In genomic region chr2:69306897-69307695, GRCh38 we compare ENCODE assay signal across 8 cellular contexts.
DNase-seq lines count a peak whose midpoint lies in the region; ATAC-seq lines count a peak whose summit lies in the region.

No MANE protein-coding gene starts in this region.

- peaks cover 21 to 44% of the 10 kb centered on the region in 2 donors for H3K27me3 Mint-ChIP-seq in effector memory CD8-positive, alpha-beta T cell

- H3K9me3 Mint-ChIP-seq in effector memory CD8-positive, alpha-beta T cell, result peaks cover 0 to 3% of the 10 kb centered on the region in 2 donors

- DNase-seq in AG20443 (ENCODE audit: low spot score) (peak; percentile 91), GM19240 (ENCODE audit: insufficient read length, low spot score) (peak; percentile 56), NCI-H748 treated with DMSO at 0.1 percent for 48 hours (lab: John Stamatoyannopoulos, UW) (peak; percentile 72), medulla oblongata (ENCODE audit: extremely low spot score) (peak; percentile 86)
- peak; percentile 89 for DNase-seq in activated CD8-positive, alpha-beta memory T cell treated with anti-CD3 and anti-CD28 coated beads for 24 hours
- DNase-seq in effector memory CD8-positive, alpha-beta T cell, result peak; percentile 43 to 62 (median 47)
- DNase-seq in stimulated activated CD4-positive, alpha-beta T cell treated with anti-CD3 and anti-CD28 coated beads, TNF-alpha, amount 100 ng/mL, for 24 hours (ENCODE audit: low read depth in 3 of 3), result peak; percentile 16 to 72 (median 42)

- peak; percentile 79 for ATAC-seq in HG03439 (IDR thresholded peaks at IDR 0.05; ENCODE audit: unreplicated experiment)
- peak; percentile 87 for ATAC-seq in effector memory CD8-positive, alpha-beta T cell (replicated peaks)

- H3K27ac Mint-ChIP-seq in effector memory CD8-positive, alpha-beta T cell, result no peak overlapping the region

- H3K36me3 Mint-ChIP-seq in effector memory CD8-positive, alpha-beta T cell (ENCODE audit: insufficient read depth), result no peaks in the 10 kb centered on the region

- peak overlapping the region; percentile 74 to 77 for H3K4me3 Mint-ChIP-seq in effector memory CD8-positive, alpha-beta T cell

- peaks cover 16 to 17% of the 10 kb centered on the region in 2 donors for H3K4me1 Mint-ChIP-seq in effector memory CD8-positive, alpha-beta T cell (ENCODE audit: low read depth in 2 of 2)

Comparison
In these comparisons a context has a peak if more than half of its experiments do, and no peak if none do; other contexts are left out.
1. Peak in every context shown above with its lines: DNase-seq and ATAC-seq.